In the genomic region with DNA sequence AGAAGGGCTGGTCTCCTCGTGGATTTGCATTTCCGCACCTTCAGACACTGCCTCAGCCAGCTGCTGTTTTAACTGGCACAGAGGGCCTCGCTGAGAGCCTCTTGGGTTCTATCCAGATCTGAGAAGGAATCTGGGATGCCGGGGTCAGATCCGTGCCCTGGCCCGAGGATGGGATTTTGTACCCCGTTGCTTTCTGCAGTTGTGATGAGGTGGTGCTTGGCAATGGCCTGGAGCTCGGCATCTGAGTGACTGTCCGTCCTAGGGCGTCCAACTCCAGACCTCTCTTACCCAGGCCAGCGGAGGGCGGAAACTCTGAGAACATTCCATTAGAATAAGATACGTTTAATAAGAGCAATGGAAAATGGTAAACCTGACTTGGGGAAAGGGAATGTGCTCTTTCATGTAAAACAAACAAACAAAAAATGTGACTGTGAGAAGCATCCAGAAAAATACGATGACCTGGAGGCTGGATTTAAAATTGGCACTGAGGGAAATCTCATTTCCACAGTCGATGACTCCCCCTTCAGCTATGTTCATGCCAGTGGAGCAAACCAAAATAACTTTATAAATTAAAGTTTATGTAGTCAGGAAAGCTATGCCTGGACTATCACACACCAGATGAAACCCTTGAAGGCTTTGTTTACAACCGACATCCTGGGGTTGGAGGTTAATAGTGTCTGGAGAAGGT, we compare ENCODE assay signal across 9 cellular contexts. TPM values are rescaled to one million over a fixed set of nuclear protein-coding genes. Genes with fewer than 3 reads are reported as not detected.
DNase-seq lines count a peak whose midpoint lies in the region; ATAC-seq and TF ChIP-seq lines count a peak whose summit lies in the region.
"Had no signal": no experiment of that assay in that cellular context is flagged by ENCODE, and none has a peak within 500 bp of the region (broad histone marks: within the 10 kb centered on the region; RNA-seq: fewer than 3 reads in every experiment).

No MANE protein-coding gene starts in this region.

- peak overlapping the region; percentile 43 for H3K18ac ChIP-seq in trophoblast cell (ENCODE audit: low read length)

- ATAC-seq in SK-N-SH treated with all-trans-retinoic acid at 6 μM for 48 hours, result peak; percentile 58
- ATAC-seq in HG02798 (IDR thresholded peaks at IDR 0.05; ENCODE audit: poor library complexity, unreplicated experiment), result no peak
- ATAC-seq: activated T-cell treated with anti-CD3 and anti-CD28 coated beads, Interleukin-2, amount 50 U/mL, for 4 hours had no signal

- peaks cover 0 to 8% (median 5%) of the 10 kb centered on the region in 3 donors for H3K36me3 Mint-ChIP-seq in CD8-positive, alpha-beta memory T cell

- no peak overlapping the region for H3K4ac ChIP-seq in trophoblast cell (ENCODE audit: low read depth, low read length)

- no CpG with 5 or more reads among the region's 16 CpGs for WGBS in trophoblast cell (ENCODE audit: extremely low coverage, insufficient coverage, insufficient read length)

- H3K79me1 ChIP-seq in trophoblast cell (ENCODE audit: low read length), result peaks cover 3% of the 10 kb centered on the region

- H3K9me3 Mint-ChIP-seq in CD8-positive, alpha-beta memory T cell, result no peaks in the 10 kb centered on the region
- H3K9me3 Mint-ChIP-seq: activated T-cell treated with anti-CD3 and anti-CD28 coated beads, Interleukin-2, amount 50 U/mL, for 4 hours had no signal

- peaks cover 8 to 33% (median 20%) of the 10 kb centered on the region in 3 donors for H3K4me1 Mint-ChIP-seq in CD8-positive, alpha-beta memory T cell

- H3K27ac ChIP-seq in trophoblast cell (ENCODE audit: low read depth, low read length), result no peak overlapping the region
- no peak overlapping the region for H3K27ac ChIP-seq in CD8-positive, alpha-beta memory T cell (ENCODE audit: low read depth, low read length)

- CTCF ChIA-PET in CD8-positive, alpha-beta memory T cell (lab: Charles Lee), result interaction anchor here (0.9 to 1.7 kb wide), 3 partner anchors 25 to 59 kb away, joined by 3 to 7 read pairs (median 3); no protein-coding TSS in a partner anchor

- H3K36me3 ChIP-seq in trophoblast cell (ENCODE audit: control insufficient read depth in 1 of 2, insufficient read depth in 2 of 2, low read length in 2 of 2), result no peaks in the 10 kb centered on the region
- no peaks in the 10 kb centered on the region for H3K36me3 ChIP-seq in CD8-positive, alpha-beta memory T cell (ENCODE audit: insufficient read depth, low read length)

- no peak overlapping the region for H4K12ac ChIP-seq in trophoblast cell (ENCODE audit: low read depth, low read length)

- peak overlapping the region; percentile 20 for H4K91ac ChIP-seq in trophoblast cell (ENCODE audit: low read depth, low read length)

- peak overlapping the region; percentile 20 for H2AFZ ChIP-seq in trophoblast cell (ENCODE audit: insufficient read depth, low read length, poor library complexity)

- H3K14ac ChIP-seq in trophoblast cell (ENCODE audit: low read length), result no peak overlapping the region

- H2BK12ac ChIP-seq in trophoblast cell (ENCODE audit: low read length), result peak overlapping the region; percentile 24

- no peaks in the 10 kb centered on the region for H3K27me3 Mint-ChIP-seq in CD8-positive, alpha-beta memory T cell

- no peak overlapping the region for H2BK120ac ChIP-seq in trophoblast cell (ENCODE audit: insufficient read depth, low read length, poor library complexity)

- H3K27me3 ChIP-seq in trophoblast cell (ENCODE audit: insufficient read depth, low read length), result no peaks in the 10 kb centered on the region
- no peaks in the 10 kb centered on the region for H3K27me3 ChIP-seq in CD8-positive, alpha-beta memory T cell (ENCODE audit: insufficient read depth, low read length, poor library complexity, severe bottlenecking)

- no peak overlapping the region for H2AK5ac ChIP-seq in trophoblast cell (ENCODE audit: low read length)

- no peak overlapping the region for H3K9ac ChIP-seq in trophoblast cell (ENCODE audit: low read length)

- no peak overlapping the region for H3K4me3 Mint-ChIP-seq in CD8-positive, alpha-beta memory T cell
- H3K4me3 Mint-ChIP-seq: activated T-cell treated with anti-CD3 and anti-CD28 coated beads, Interleukin-2, amount 50 U/mL, for 4 hours had no signal

- DNase-seq in AG09319 (ENCODE audit: extremely low read depth, low read depth) (peak; percentile 90), fibroblast of the conjunctiva (ENCODE audit: low read depth) (peak; percentile 87), trophoblast cell (peak in 1 of 2 donors; percentile 41), NCI-H69 (lab: John Stamatoyannopoulos, UW) (no peak), iPS-NIHi7 (ENCODE audit: extremely low spot score) (no peak)
- no peak for DNase-seq in CD8-positive, alpha-beta memory T cell
- DNase-seq: activated T-cell treated with anti-CD3 and anti-CD28 coated beads, Interleukin-2, amount 50 U/mL, for 4 hours had no signal

- H3K4me3 ChIP-seq in trophoblast cell (ENCODE audit: low read depth, low read length), result no peak overlapping the region
- no peak overlapping the region for H3K4me3 ChIP-seq in CD8-positive, alpha-beta memory T cell (ENCODE audit: low read length)

- TF ChIP-seq CTCF in AG09319 (IDR thresholded peaks at IDR 0.05; ENCODE audit: low read depth, low read length), result no peak; the same call in 1 of the 2 replicates

- no peak overlapping the region for H3K23ac ChIP-seq in trophoblast cell (ENCODE audit: low read length)

- POLR2A ChIA-PET in CD8-positive, alpha-beta memory T cell (lab: Charles Lee), result no interaction called here

- no peak overlapping the region for H3K4me2 ChIP-seq in trophoblast cell (ENCODE audit: low read length)

- no peaks in the 10 kb centered on the region for H3K9me3 ChIP-seq in trophoblast cell (ENCODE audit: insufficient read depth, low read depth, low read length)
- no peaks in the 10 kb centered on the region for H3K9me3 ChIP-seq in CD8-positive, alpha-beta memory T cell (ENCODE audit: low read length)

- no peak overlapping the region for H3K27ac Mint-ChIP-seq in CD8-positive, alpha-beta memory T cell

- H2BK5ac ChIP-seq in trophoblast cell (ENCODE audit: low read depth, low read length, poor library complexity), result no peak overlapping the region

- H4K8ac ChIP-seq in trophoblast cell (ENCODE audit: low read depth, low read length), result no peak overlapping the region

- H3K79me2 ChIP-seq in trophoblast cell (ENCODE audit: control insufficient read depth, insufficient read depth, low read length, poor library complexity), result no peaks in the 10 kb centered on the region

- H3K4me1 ChIP-seq in trophoblast cell (ENCODE audit: control insufficient read depth in 1 of 2, insufficient read depth in 2 of 2, low read length in 2 of 2), result peaks cover 11 to 19% of the 10 kb centered on the region in 2 experiments
- H3K4me1 ChIP-seq in CD8-positive, alpha-beta memory T cell (ENCODE audit: insufficient read depth, low read length), result no peaks in the 10 kb centered on the region

TF ChIP-seq in SK-N-SH treated with all-trans-retinoic acid at 6 μM for 48 hours, 23 proteins besides CTCF, POLR2A, EP300 and RAD21:
- TF ChIP-seq, protein P1, sequence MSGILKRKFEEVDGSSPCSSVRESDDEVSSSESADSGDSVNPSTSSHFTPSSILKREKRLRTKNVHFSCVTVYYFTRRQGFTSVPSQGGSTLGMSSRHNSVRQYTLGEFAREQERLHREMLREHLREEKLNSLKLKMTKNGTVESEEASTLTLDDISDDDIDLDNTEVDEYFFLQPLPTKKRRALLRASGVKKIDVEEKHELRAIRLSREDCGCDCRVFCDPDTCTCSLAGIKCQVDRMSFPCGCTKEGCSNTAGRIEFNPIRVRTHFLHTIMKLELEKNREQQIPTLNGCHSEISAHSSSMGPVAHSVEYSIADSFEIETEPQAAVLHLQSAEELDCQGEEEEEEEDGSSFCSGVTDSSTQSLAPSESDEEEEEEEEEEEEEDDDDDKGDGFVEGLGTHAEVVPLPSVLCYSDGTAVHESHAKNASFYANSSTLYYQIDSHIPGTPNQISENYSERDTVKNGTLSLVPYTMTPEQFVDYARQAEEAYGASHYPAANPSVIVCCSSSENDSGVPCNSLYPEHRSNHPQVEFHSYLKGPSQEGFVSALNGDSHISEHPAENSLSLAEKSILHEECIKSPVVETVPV (CRISPR knock-in tag; IDR thresholded peaks at IDR 0.05), result no peak
- peak; percentile 49 for TF ChIP-seq ISL1 (CRISPR knock-in tag; IDR thresholded peaks at IDR 0.05)

RNA-seq across cellular contexts. Expression of gene GRK5, which starts 39.6 kb away (rescaled TPM):
- polyA plus RNA-seq in trophoblast cell (2013), result 1.4 and 1.5 TPM in 2 replicates
- total RNA-seq in CD8-positive, alpha-beta memory T cell, result 10 to 100 TPM; 13.6 to 13.8 TPM
- 7.7 TPM for polyA plus RNA-seq in CD8-positive, alpha-beta memory T cell

Comparison
In these comparisons a context has a peak if more than half of its experiments do, and no peak if none do; other contexts are left out.
1. DNase-seq: peak in AG09319 (single experiment) and fibroblast of the conjunctiva (single experiment); none in CD8-positive, alpha-beta memory T cell (0 of 5), NCI-H69 (single experiment) and iPS-NIHi7 (single experiment).